Comparison of ENCODE assay signal across 12 cellular contexts in the genomic region with DNA sequence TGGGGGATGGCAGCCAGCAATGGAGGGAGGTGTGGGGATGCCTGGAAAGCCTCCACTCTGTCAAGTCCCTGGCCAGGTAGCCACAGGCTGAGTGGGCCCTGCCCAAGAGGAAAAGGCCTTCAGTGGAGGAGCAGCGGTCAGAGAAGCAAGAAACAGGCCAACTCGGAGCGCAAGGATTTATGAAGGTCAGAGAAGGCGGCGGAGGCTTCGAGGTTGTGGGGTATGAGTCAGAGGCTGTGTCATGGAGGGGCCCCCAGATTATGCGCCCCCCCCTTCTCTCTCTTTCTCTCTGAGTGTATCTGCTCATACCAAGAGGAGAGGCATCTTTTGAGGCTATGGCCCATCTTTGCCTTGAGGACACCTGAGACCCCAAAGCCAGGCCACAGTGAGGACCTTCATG.
DNase-seq lines count a peak whose midpoint lies in the region; ATAC-seq lines count a peak whose summit lies in the region.
"Had no signal": no experiment of that assay in that cellular context is flagged by ENCODE, and none has a peak within 500 bp of the region (broad histone marks: within the 10 kb centered on the region; RNA-seq: fewer than 3 reads in every experiment).

No MANE protein-coding gene starts in this region.

- no peak overlapping the region for H3K27ac Mint-ChIP-seq in activated T-cell treated with anti-CD3 and anti-CD28 coated beads, Interleukin-2, amount 50 U/mL, for 72 hours
- H3K27ac Mint-ChIP-seq in stimulated activated naive CD8-positive, alpha-beta T cell treated with anti-CD3 and anti-CD28 coated beads, Interleukin-15, amount 100 ng/mL, for 72 hours: peak overlapping the region in 1 of 2 donors; percentile 68
- H3K27ac Mint-ChIP-seq in naive thymus-derived CD4-positive, alpha-beta T cell: no peak overlapping the region

- POLR2A ChIA-PET in naive thymus-derived CD4-positive, alpha-beta T cell (lab: Charles Lee): no interaction called here

- H3K36me3 Mint-ChIP-seq in activated T-cell treated with anti-CD3 and anti-CD28 coated beads, Interleukin-2, amount 50 U/mL, for 72 hours (ENCODE audit: insufficient read depth in 2 of 2): peaks cover 0 to 3% of the 10 kb centered on the region in 2 donors
- no peaks in the 10 kb centered on the region for H3K36me3 Mint-ChIP-seq in naive thymus-derived CD4-positive, alpha-beta T cell

- peak; percentile 54 to 61 for ATAC-seq in activated T-cell treated with anti-CD3 and anti-CD28 coated beads, Interleukin-2, amount 50 U/mL, for 72 hours (replicated peaks in 1 of 2)
- peak; percentile 33 for ATAC-seq in stimulated activated naive CD8-positive, alpha-beta T cell treated with anti-CD3 and anti-CD28 coated beads, Interleukin-15, amount 100 ng/mL, for 72 hours
- no peak for ATAC-seq in GM19455 (IDR thresholded peaks at IDR 0.05; ENCODE audit: unreplicated experiment)
- no peak for ATAC-seq in naive thymus-derived CD4-positive, alpha-beta T cell
- ATAC-seq: T-cell had no signal

- H3K27me3 Mint-ChIP-seq in activated T-cell treated with anti-CD3 and anti-CD28 coated beads, Interleukin-2, amount 50 U/mL, for 72 hours (ENCODE audit: low read depth): peaks cover 19% of the 10 kb centered on the region
- H3K27me3 Mint-ChIP-seq in stimulated activated naive CD8-positive, alpha-beta T cell treated with anti-CD3 and anti-CD28 coated beads, Interleukin-15, amount 100 ng/mL, for 72 hours: peaks cover 16% of the 10 kb centered on the region
- H3K27me3 Mint-ChIP-seq in naive thymus-derived CD4-positive, alpha-beta T cell: peaks cover 0 to 21% (median 0%) of the 10 kb centered on the region in 5 donors
- H3K27me3 Mint-ChIP-seq: T-cell had no signal

- CTCF ChIA-PET in naive thymus-derived CD4-positive, alpha-beta T cell (lab: Charles Lee): interaction anchor here (1.0 kb wide), 1 partner anchor 202 kb away, joined by 3 read pairs; no protein-coding TSS in a partner anchor

- H3K9me3 Mint-ChIP-seq in activated T-cell treated with anti-CD3 and anti-CD28 coated beads, Interleukin-2, amount 50 U/mL, for 72 hours: no peaks in the 10 kb centered on the region
- H3K9me3 Mint-ChIP-seq in stimulated activated naive CD8-positive, alpha-beta T cell treated with anti-CD3 and anti-CD28 coated beads, Interleukin-15, amount 100 ng/mL, for 72 hours: no peaks in the 10 kb centered on the region
- peaks cover 0 to 2% (median 0%) of the 10 kb centered on the region in 11 donors for H3K9me3 Mint-ChIP-seq in naive thymus-derived CD4-positive, alpha-beta T cell
- H3K9me3 Mint-ChIP-seq: T-cell had no signal

- DNase-seq in activated naive CD4-positive, alpha-beta T cell treated with Interleukin-2 at 50 U/mL for 16 hours: peak; percentile 45
- no peak for DNase-seq in activated naive CD4-positive, alpha-beta T cell (lab: John Stamatoyannopoulos, UW)
- peak; percentile 57 to 74 for DNase-seq in activated T-cell treated with anti-CD3 and anti-CD28 coated beads, Interleukin-2, amount 50 U/mL, for 72 hours
- no peak for DNase-seq in neuronal stem cell (ENCODE audit: low spot score)
- peak; percentile 19 to 42 for DNase-seq in stimulated activated naive CD8-positive, alpha-beta T cell treated with anti-CD3 and anti-CD28 coated beads, Interleukin-15, amount 100 ng/mL, for 72 hours
- no peak for DNase-seq in NK-92 treated with Interleukin-12 subunit alpha and Interleukin-12 subunit beta, amount 100 ng/mL, for 24 hours (lab: John Stamatoyannopoulos, UW)
- no peak for DNase-seq in naive thymus-derived CD4-positive, alpha-beta T cell
- DNase-seq: caudate nucleus, Karpas-422, OCI-M1, T-cell had no signal

- no peak overlapping the region for H2BK120ac ChIP-seq in neuronal stem cell (ENCODE audit: low read depth, low read length)

- peaks cover 44% of the 10 kb centered on the region for H3K4me1 Mint-ChIP-seq in activated T-cell treated with anti-CD3 and anti-CD28 coated beads, Interleukin-2, amount 50 U/mL, for 72 hours (ENCODE audit: low read depth)
- H3K4me1 Mint-ChIP-seq in stimulated activated naive CD8-positive, alpha-beta T cell treated with anti-CD3 and anti-CD28 coated beads, Interleukin-15, amount 100 ng/mL, for 72 hours: peaks cover 38% of the 10 kb centered on the region
- H3K4me1 Mint-ChIP-seq in naive thymus-derived CD4-positive, alpha-beta T cell: peaks cover 14 to 20% (median 16%) of the 10 kb centered on the region in 7 donors

- H3K4me1 ChIP-seq in neuronal stem cell (ENCODE audit: control insufficient read depth in 2 of 2, insufficient read depth in 1 of 2, low read depth in 1 of 2, low read length in 2 of 2): peaks cover 4 to 6% of the 10 kb centered on the region in 2 donors
- H3K4me1 ChIP-seq in naive thymus-derived CD4-positive, alpha-beta T cell (ENCODE audit: control insufficient read depth in 2 of 2, insufficient read depth in 2 of 2, low read length in 2 of 2): peaks cover 10 to 15% of the 10 kb centered on the region in 2 donors

- no peak overlapping the region for H3K14ac ChIP-seq in neuronal stem cell (ENCODE audit: low read length)

- H3K18ac ChIP-seq in neuronal stem cell (ENCODE audit: low read length): peak overlapping the region; percentile 35

- H3K36me3 ChIP-seq in neuronal stem cell (replicated peaks in 1 of 2; ENCODE audit: control insufficient read depth in 2 of 2, insufficient read depth in 2 of 2, low read length in 2 of 2): no peaks in the 10 kb centered on the region
- H3K36me3 ChIP-seq in naive thymus-derived CD4-positive, alpha-beta T cell (ENCODE audit: control insufficient read depth in 2 of 3, insufficient read depth in 3 of 3, low read length in 3 of 3): no peaks in the 10 kb centered on the region

- no peaks in the 10 kb centered on the region for H3K9me3 ChIP-seq in neuronal stem cell (replicated peaks in 1 of 2; ENCODE audit: control insufficient read depth in 2 of 2, insufficient read depth in 1 of 2, low read depth in 1 of 2, low read length in 2 of 2)
- H3K9me3 ChIP-seq in naive thymus-derived CD4-positive, alpha-beta T cell (ENCODE audit: control insufficient read depth in 2 of 3, low read length in 3 of 3): no peaks in the 10 kb centered on the region

- H3K9ac ChIP-seq in neuronal stem cell (ENCODE audit: low read depth, low read length, poor library complexity): no peak overlapping the region

- no peak overlapping the region for H3K23ac ChIP-seq in neuronal stem cell (ENCODE audit: low read depth, low read length, poor library complexity)

- H3K4me3 Mint-ChIP-seq in activated T-cell treated with anti-CD3 and anti-CD28 coated beads, Interleukin-2, amount 50 U/mL, for 72 hours: peak overlapping the region; percentile 15 to 85
- H3K4me3 Mint-ChIP-seq in stimulated activated naive CD8-positive, alpha-beta T cell treated with anti-CD3 and anti-CD28 coated beads, Interleukin-15, amount 100 ng/mL, for 72 hours: no peak overlapping the region
- peak overlapping the region in 2 of 10 donors; percentile 44 to 85 for H3K4me3 Mint-ChIP-seq in naive thymus-derived CD4-positive, alpha-beta T cell

- no peak overlapping the region for H4K8ac ChIP-seq in neuronal stem cell (ENCODE audit: low read depth, low read length)

- no peak overlapping the region for H4K91ac ChIP-seq in neuronal stem cell (ENCODE audit: low read depth, low read length, poor library complexity)

- no CpG with 5 or more reads among the region's 7 CpGs for WGBS in neuronal stem cell (ENCODE audit: extremely low coverage in 2 of 2, insufficient read length in 2 of 2, insufficient replicate concordance in 1 of 2), 2 donors

- H3K27me3 ChIP-seq in neuronal stem cell (ENCODE audit: control insufficient read depth in 3 of 3, insufficient read depth in 3 of 3, low read depth in 1 of 3, low read length in 3 of 3): peaks cover 0 to 67% (median 12%) of the 10 kb centered on the region in 3 experiments
- no peaks in the 10 kb centered on the region for H3K27me3 ChIP-seq in naive thymus-derived CD4-positive, alpha-beta T cell (ENCODE audit: control insufficient read depth in 2 of 2, insufficient read depth in 2 of 2, low read length in 2 of 2)

- intact Hi-C loops in naive thymus-derived CD4-positive, alpha-beta T cell (cut with micrococcal nuclease): loop anchor here (10.0 kb wide), 3 partner anchors 1112 to 1462 kb away; a partner anchor contains a TSS

- H2BK12ac ChIP-seq in neuronal stem cell (ENCODE audit: low read length): no peak overlapping the region

- H3K79me1 ChIP-seq in neuronal stem cell (ENCODE audit: low read depth, low read length): peaks cover 2% of the 10 kb centered on the region

- no peak overlapping the region for H3K4me2 ChIP-seq in neuronal stem cell (ENCODE audit: insufficient read depth, low read length, poor library complexity, severe bottlenecking)

- no peak overlapping the region for H3K27ac ChIP-seq in neuronal stem cell (replicated peaks; ENCODE audit: low read length)
- no peak overlapping the region for H3K27ac ChIP-seq in naive thymus-derived CD4-positive, alpha-beta T cell (ENCODE audit: low read depth, low read length)

- no peak overlapping the region for H2AK5ac ChIP-seq in neuronal stem cell (ENCODE audit: low read depth, low read length)

- H2BK15ac ChIP-seq in neuronal stem cell (ENCODE audit: low read length): peak overlapping the region; percentile 72

- H3K4me3 ChIP-seq in neuronal stem cell (ENCODE audit: low read length in 2 of 2): no peak overlapping the region
- H3K4me3 ChIP-seq in naive thymus-derived CD4-positive, alpha-beta T cell (ENCODE audit: low read length): no peak overlapping the region

- H2BK5ac ChIP-seq in neuronal stem cell (ENCODE audit: low read length): peak overlapping the region; percentile 26

- H3K4ac ChIP-seq in neuronal stem cell (ENCODE audit: low read length): no peak overlapping the region

- H2AFZ ChIP-seq in neuronal stem cell (ENCODE audit: low read length): no peak overlapping the region

Comparison
In these comparisons a context has a peak if more than half of its experiments do, and no peak if none do; other contexts are left out.
1. DNase-seq: peak in activated naive CD4-positive, alpha-beta T cell treated with Interleukin-2 at 50 U/mL for 16 hours (single experiment), activated T-cell treated with anti-CD3 and anti-CD28 coated beads, Interleukin-2, amount 50 U/mL, for 72 hours (2 of 2) and stimulated activated naive CD8-positive, alpha-beta T cell treated with anti-CD3 and anti-CD28 coated beads, Interleukin-15, amount 100 ng/mL, for 72 hours (2 of 2); none in activated naive CD4-positive, alpha-beta T cell (0 of 4), neuronal stem cell (single experiment), NK-92 treated with Interleukin-12 subunit alpha and Interleukin-12 subunit beta, amount 100 ng/mL, for 24 hours (single experiment) and naive thymus-derived CD4-positive, alpha-beta T cell (0 of 9).
2. ATAC-seq: peak in activated T-cell treated with anti-CD3 and anti-CD28 coated beads, Interleukin-2, amount 50 U/mL, for 72 hours (2 of 2) and stimulated activated naive CD8-positive, alpha-beta T cell treated with anti-CD3 and anti-CD28 coated beads, Interleukin-15, amount 100 ng/mL, for 72 hours (single experiment); none in GM19455 (single experiment) and naive thymus-derived CD4-positive, alpha-beta T cell (single experiment).
3. H3K4me3 Mint-ChIP-seq: peak in activated T-cell treated with anti-CD3 and anti-CD28 coated beads, Interleukin-2, amount 50 U/mL, for 72 hours (2 of 2); none in stimulated activated naive CD8-positive, alpha-beta T cell treated with anti-CD3 and anti-CD28 coated beads, Interleukin-15, amount 100 ng/mL, for 72 hours (0 of 2).